Comparison of ENCODE assay signal across 28 cellular contexts in the genomic region with DNA sequence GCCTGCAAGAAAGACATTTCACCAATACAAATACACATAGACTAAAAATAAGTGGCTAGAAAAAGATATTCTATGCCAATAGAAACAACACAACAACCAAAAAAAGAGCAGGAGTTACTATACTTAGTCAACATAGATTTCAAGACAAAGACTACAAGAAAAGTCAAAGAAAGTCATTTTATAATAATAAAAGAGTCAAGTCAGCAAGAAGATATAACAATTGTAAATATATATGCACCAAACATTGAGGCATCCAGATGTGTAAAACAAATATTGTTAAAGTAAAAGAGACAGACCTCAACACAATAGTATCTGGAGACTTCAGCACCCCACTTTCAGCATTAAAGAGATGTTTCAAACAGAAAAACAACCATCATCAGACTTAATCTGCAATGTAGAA.
"Had no signal": no experiment of that assay in that cellular context is flagged by ENCODE, and none has a peak within 500 bp of the region (broad histone marks: within the 10 kb centered on the region; RNA-seq: fewer than 3 reads in every experiment).

No MANE protein-coding gene starts in this region.

- ATAC-seq: effector memory CD8-positive, alpha-beta T cell; esophagus mucosa; foreskin keratinocyte; gastrocnemius medialis; gastroesophageal sphincter; heart left ventricle; heart right ventricle had no signal

- DNase-seq: colonic mucosa; cortex of kidney; dermis blood vessel endothelial cell; dorsolateral prefrontal cortex; effector CD4-positive, alpha-beta T cell; effector CD8-positive, alpha-beta T cell; effector memory CD4-positive, alpha-beta T cell; effector memory CD8-positive, alpha-beta T cell; endodermal cell; erythroblast; esophagus squamous epithelium; foreskin fibroblast; foreskin keratinocyte; foreskin melanocyte; gastrocnemius medialis; glutamatergic neuron; head of caudate nucleus; heart left ventricle; heart right ventricle had no signal

- H3K4me3 ChIP-seq: colonic mucosa, coronary artery, dorsolateral prefrontal cortex, esophagus muscularis mucosa, esophagus squamous epithelium, gastrocnemius medialis, gastroesophageal sphincter, heart left ventricle, heart right ventricle had no signal

- H3K27ac ChIP-seq: colonic mucosa, coronary artery, dorsolateral prefrontal cortex, epithelial cell of prostate, esophagus muscularis mucosa, esophagus squamous epithelium, foreskin keratinocyte, gastrocnemius medialis, gastroesophageal sphincter, heart left ventricle, heart right ventricle had no signal

- H3K36me3 ChIP-seq: colonic mucosa, esophagus muscularis mucosa, esophagus squamous epithelium, gastrocnemius medialis, gastroesophageal sphincter, heart left ventricle, heart right ventricle had no signal

- H3K9me3 ChIP-seq: colonic mucosa, esophagus squamous epithelium, gastrocnemius medialis had no signal

- H3K4me1 ChIP-seq: colonic mucosa, esophagus muscularis mucosa, esophagus squamous epithelium, foreskin keratinocyte, gastrocnemius medialis, gastroesophageal sphincter, heart left ventricle, heart right ventricle had no signal

- FAIRE-seq: colon, endometrium, endothelial cell of umbilical vein, frontal cortex had no signal

- H3K27me3 ChIP-seq: colonic mucosa, dorsolateral prefrontal cortex, esophagus muscularis mucosa, esophagus squamous epithelium, foreskin keratinocyte, gastrocnemius medialis, gastroesophageal sphincter, heart left ventricle, heart right ventricle had no signal
